In genomic region chr1:18211764-18212163, GRCh38 we compare ENCODE assay signal across 29 cellular contexts.
DNase-seq lines count a peak whose midpoint lies in the region; ATAC-seq and TF ChIP-seq lines count a peak whose summit lies in the region.
"Had no signal": no experiment of that assay in that cellular context is flagged by ENCODE, and none has a peak within 500 bp of the region (broad histone marks: within the 10 kb centered on the region; RNA-seq: fewer than 3 reads in every experiment).

No MANE protein-coding gene starts in this region.

- H3K4me3 ChIP-seq in brain microvascular endothelial cell (ENCODE audit: low read depth, low read length): no peak overlapping the region
- H3K4me3 ChIP-seq: coronary artery, esophagus muscularis mucosa, skin epidermis, tibial artery had no signal

- no peaks in the 10 kb centered on the region for H3K27me3 ChIP-seq in brain microvascular endothelial cell (replicated peaks)

- H3K4me1 Mint-ChIP-seq in stimulated activated naive CD8-positive, alpha-beta T cell treated with anti-CD3 and anti-CD28 coated beads, Interleukin-15, amount 100 ng/mL, for 72 hours: no peaks in the 10 kb centered on the region
- H3K4me1 Mint-ChIP-seq: activated naive CD4-positive, alpha-beta T cell treated with anti-CD3 and anti-CD28 coated beads, Interleukin-2, amount 50 U/mL, for 24 hours; activated T-helper 17 cell treated with anti-CD3 and anti-CD28 coated beads, Interleukin-2, amount 50 U/mL, for 72 hours; immature natural killer cell; natural killer cell had no signal

- no peak overlapping the region for H3K4me3 Mint-ChIP-seq in stimulated activated naive CD8-positive, alpha-beta T cell treated with anti-CD3 and anti-CD28 coated beads, Interleukin-15, amount 100 ng/mL, for 72 hours
- H3K4me3 Mint-ChIP-seq: activated CD4-positive, alpha-beta memory T cell treated with anti-CD3 and anti-CD28 coated beads for 36 hours; activated naive CD4-positive, alpha-beta T cell treated with anti-CD3 and anti-CD28 coated beads, Interleukin-2, amount 50 U/mL, for 24 hours; activated T-helper 17 cell treated with anti-CD3 and anti-CD28 coated beads, Interleukin-2, amount 50 U/mL, for 72 hours; immature natural killer cell; natural killer cell; stimulated activated naive CD8-positive, alpha-beta T cell treated with anti-CD3 and anti-CD28 coated beads, Interleukin-15, Interleukin-2, amounts not matched to agents 100 ng/mL and 50 ng/mL, for 24 hours had no signal

- no peak overlapping the region for H3K27ac ChIP-seq in brain microvascular endothelial cell
- H3K27ac ChIP-seq: coronary artery, esophagus muscularis mucosa, RWPE1, skin epidermis, tibial artery had no signal

- no peak for TF ChIP-seq CTCF in brain microvascular endothelial cell (IDR thresholded peaks at IDR 0.05; ENCODE audit: low read depth, low read length, missing control alignments)

- H3K9me3 Mint-ChIP-seq in stimulated activated naive CD8-positive, alpha-beta T cell treated with anti-CD3 and anti-CD28 coated beads, Interleukin-15, amount 100 ng/mL, for 72 hours: peaks cover 4 to 10% of the 10 kb centered on the region in 2 donors
- H3K9me3 Mint-ChIP-seq: activated naive CD4-positive, alpha-beta T cell treated with anti-CD3 and anti-CD28 coated beads, Interleukin-2, amount 50 U/mL, for 24 hours; activated T-helper 17 cell treated with anti-CD3 and anti-CD28 coated beads, Interleukin-2, amount 50 U/mL, for 72 hours; natural killer cell; stimulated activated naive CD8-positive, alpha-beta T cell treated with anti-CD3 and anti-CD28 coated beads, Interleukin-15, Interleukin-2, amounts not matched to agents 100 ng/mL and 50 ng/mL, for 24 hours had no signal

- no peak overlapping the region for H3K27ac Mint-ChIP-seq in stimulated activated naive CD8-positive, alpha-beta T cell treated with anti-CD3 and anti-CD28 coated beads, Interleukin-15, amount 100 ng/mL, for 72 hours
- H3K27ac Mint-ChIP-seq: activated CD4-positive, alpha-beta memory T cell treated with anti-CD3 and anti-CD28 coated beads for 36 hours; activated naive CD4-positive, alpha-beta T cell treated with anti-CD3 and anti-CD28 coated beads, Interleukin-2, amount 50 U/mL, for 24 hours; activated T-helper 17 cell treated with anti-CD3 and anti-CD28 coated beads, Interleukin-2, amount 50 U/mL, for 72 hours; immature natural killer cell; natural killer cell; stimulated activated naive CD8-positive, alpha-beta T cell treated with anti-CD3 and anti-CD28 coated beads, Interleukin-15, Interleukin-2, amounts not matched to agents 100 ng/mL and 50 ng/mL, for 24 hours had no signal

- in situ Hi-C loops in brain microvascular endothelial cell (cut with HindIII; ENCODE audit: low pct_ligation_motif_present, low sequenced_read_pairs): no loop called here

- peak; percentile 70 for DNase-seq in D341Med (ENCODE audit: low spot score)
- peak; percentile 84 for DNase-seq in NCI-H1694 (lab: John Stamatoyannopoulos, UW)
- peak in 39 of 58 donors; percentile 12 to 84 (median 42) for DNase-seq in anterior cingulate cortex (lab: John Stamatoyannopoulos, UW)
- peak; percentile 20 for DNase-seq in medulla oblongata (ENCODE audit: extremely low spot score)
- DNase-seq in brain microvascular endothelial cell: no peak
- DNase-seq in GM19240 (ENCODE audit: insufficient read length, low spot score): no peak
- DNase-seq in NCI-H510A treated with DMSO at 0.1 percent for 48 hours (lab: John Stamatoyannopoulos, UW): no peak
- no peak for DNase-seq in stimulated activated naive CD8-positive, alpha-beta T cell treated with anti-CD3 and anti-CD28 coated beads, Interleukin-15, amount 100 ng/mL, for 72 hours
- DNase-seq: activated CD4-positive, alpha-beta memory T cell treated with anti-CD3 and anti-CD28 coated beads for 36 hours; activated CD4-positive, CD25-positive, alpha-beta regulatory T cell treated with anti-CD3 and anti-CD28 coated beads, Interleukin-2, amount 50 U/mL, for 72 hours; activated CD8-positive, alpha-beta memory T cell treated with anti-CD3 and anti-CD28 coated beads, Interleukin-2, amount 50 U/mL, for 48 hours; DMS79; GF-D8; immature natural killer cell; KBM-7; midbrain; MM.1S; natural killer cell; NCI-H1417; retina; tibial artery had no signal

- H3K27me3 Mint-ChIP-seq in stimulated activated naive CD8-positive, alpha-beta T cell treated with anti-CD3 and anti-CD28 coated beads, Interleukin-15, amount 100 ng/mL, for 72 hours: peaks cover 39% of the 10 kb centered on the region

- no peak for ATAC-seq in stimulated activated naive CD8-positive, alpha-beta T cell treated with anti-CD3 and anti-CD28 coated beads, Interleukin-15, amount 100 ng/mL, for 72 hours
- ATAC-seq: activated T-helper 17 cell treated with anti-CD3 and anti-CD28 coated beads, Interleukin-2, amount 50 U/mL, for 72 hours; left lobe of liver; natural killer cell had no signal

- no peaks in the 10 kb centered on the region for H3K36me3 ChIP-seq in brain microvascular endothelial cell (replicated peaks)
- H3K36me3 ChIP-seq: esophagus muscularis mucosa, tibial artery had no signal

Comparison
In these comparisons a context has a peak if more than half of its experiments do, and no peak if none do; other contexts are left out.
1. DNase-seq: peak in D341Med (single experiment), NCI-H1694 (single experiment), anterior cingulate cortex (39 of 58) and medulla oblongata (single experiment); none in brain microvascular endothelial cell (single experiment), GM19240 (single experiment), NCI-H510A treated with DMSO at 0.1 percent for 48 hours (single experiment) and stimulated activated naive CD8-positive, alpha-beta T cell treated with anti-CD3 and anti-CD28 coated beads, Interleukin-15, amount 100 ng/mL, for 72 hours (0 of 2).